ENCODE assay signal across 17 cellular contexts in genomic region chr3:150247456-150247855, GRCh38.
A peak's percentile ranks its signal among the peaks of the same experiment; 100 is the strongest.
DNase-seq lines count a peak whose midpoint lies in the region; ATAC-seq and TF ChIP-seq lines count a peak whose summit lies in the region.
"Had no signal": no experiment of that assay in that cellular context is flagged by ENCODE, and none has a peak within 500 bp of the region (broad histone marks: within the 10 kb centered on the region; RNA-seq: fewer than 3 reads in every experiment).

No MANE protein-coding gene starts in this region.

- peaks cover 21% of the 10 kb centered on the region for H3K9me1 ChIP-seq in IMR-90 (ENCODE audit: insufficient read depth, low read length)

- peak overlapping the region; percentile 94 for H4K91ac ChIP-seq in IMR-90 (ENCODE audit: insufficient read depth, low read depth, low read length)

- peak overlapping the region; percentile 2 to 53; a peak in 2 of 4 replicates for H4K8ac ChIP-seq in IMR-90 (ENCODE audit: low read depth in 2 of 2, low read length in 2 of 2)

- peak overlapping the region; percentile 52 to 94 (median 88) for H3K27ac Mint-ChIP-seq in nephron
- H3K27ac Mint-ChIP-seq: CD4-positive, alpha-beta memory T cell; T-helper 17 cell had no signal

- no peak overlapping the region for H3K56ac ChIP-seq in IMR-90 (ENCODE audit: extremely low read depth, insufficient read depth, low read length)

- peak overlapping the region; percentile 95 for H2AK5ac ChIP-seq in IMR-90 (ENCODE audit: low read depth, low read length)

- dilution Hi-C loops in IMR-90 (cut with HindIII; ENCODE audit: low sequenced_read_pairs, unreplicated experiment): no loop called here

- TF ChIP-seq POLR2A in IMR-90 (IDR thresholded peaks at IDR 0.05; ENCODE audit: low read depth, low read length): no peak
- no peak for TF ChIP-seq POLR2A in spleen (IDR thresholded peaks at IDR 0.05)

- peak overlapping the region; percentile 81; the same call in 2 of the 3 replicates for H2BK15ac ChIP-seq in IMR-90 (ENCODE audit: low read depth, low read length)

- no peak overlapping the region for H3K9ac ChIP-seq in IMR-90 (ENCODE audit: low read depth, low read length)
- H3K9ac ChIP-seq: BLaER1 had no signal

- ATAC-seq in IMR-90 (ENCODE audit: low read depth) (no peak), HG02588 (IDR thresholded peaks at IDR 0.05; ENCODE audit: unreplicated experiment) (no peak)
- ATAC-seq: T-helper 17 cell had no signal

- peak overlapping the region; percentile 14 for H2BK5ac ChIP-seq in IMR-90 (ENCODE audit: low read depth, low read length, poor library complexity, severe bottlenecking)

- H2AFZ ChIP-seq in IMR-90 (replicated peaks; ENCODE audit: low read length, poor library complexity): no peak overlapping the region

- no peaks in the 10 kb centered on the region for H3K36me3 ChIP-seq in IMR-90 (ENCODE audit: control insufficient read depth, insufficient read depth, low read length)
- no peaks in the 10 kb centered on the region for H3K36me3 ChIP-seq in SJSA1
- H3K36me3 ChIP-seq in spleen: no peaks in the 10 kb centered on the region
- H3K36me3 ChIP-seq: BLaER1, Peyer's patch had no signal

- no peak for DNase-seq in IMR-90
- DNase-seq in NCI-H446 (lab: John Stamatoyannopoulos, UW): peak; percentile 92 to 98
- DNase-seq in SJSA1 (ENCODE audit: low read depth in 1 of 2, low spot score in 2 of 2): no peak
- DNase-seq in Ammon's horn (ENCODE audit: low spot score): no peak
- no peak for DNase-seq in spleen
- no peak for DNase-seq in putamen (ENCODE audit: low spot score)
- DNase-seq: Caco-2; CD4-positive, alpha-beta memory T cell; Kasumi-1; NCI-H1417 treated with DMSO at 0.1 percent for 48 hours; NCI-H2029; Peyer's patch; SW 1271; T-helper 17 cell had no signal

- peak overlapping the region; percentile 18 for H2AK9ac ChIP-seq in IMR-90 (replicated peaks; ENCODE audit: low read depth, low read length, poor library complexity)

- no TSS peak for BruUV-seq in IMR-90 (replicated peaks; lab: Mats Ljungman, UMichigan)

- no peaks in the 10 kb centered on the region for H4K20me1 ChIP-seq in IMR-90 (ENCODE audit: insufficient read depth, low read length)
- H4K20me1 ChIP-seq: BLaER1 had no signal

- no peak for TF ChIP-seq CTCF in IMR-90 (conservative IDR thresholded peaks at IDR 0.05; ENCODE audit: low read depth, low read length)
- no peak for TF ChIP-seq CTCF in nephron (IDR thresholded peaks at IDR 0.05; ENCODE audit: unreplicated experiment in 3 of 3)
- no peak for TF ChIP-seq CTCF in spleen (IDR thresholded peaks at IDR 0.05 in 8 of 11, conservative IDR thresholded peaks at IDR 0.05 in 3 of 11)

- H3K4me1 ChIP-seq in IMR-90 (ENCODE audit: control insufficient read depth, insufficient read depth, low read length) (peaks cover 28% of the 10 kb centered on the region), SJSA1 (replicated peaks) (peaks cover 53% of the 10 kb centered on the region), spleen (peaks cover 0 to 14% (median 6%) of the 10 kb centered on the region in 6 donors)
- H3K4me1 ChIP-seq: BLaER1, Peyer's patch had no signal

- H3K4me3 ChIP-seq in IMR-90 (ENCODE audit: insufficient read depth, low read depth, low read length): no peak overlapping the region
- H3K4me3 ChIP-seq in SJSA1: no peak overlapping the region
- H3K4me3 ChIP-seq in spleen: no peak overlapping the region
- H3K4me3 ChIP-seq: BLaER1, Peyer's patch had no signal

- intact Hi-C loops in IMR-90 (cut with micrococcal nuclease): no loop called here
- intact Hi-C loops in spleen (cut with DNase I; ENCODE audit: low total_unique reads): no loop called here

- no peak overlapping the region for H3K4me2 ChIP-seq in IMR-90 (ENCODE audit: low read depth, low read length)
- H3K4me2 ChIP-seq: BLaER1 had no signal

- no CpG with 5 or more reads among the region's 6 CpGs for WGBS in IMR-90 (ENCODE audit: extremely low coverage in 2 of 2, insufficient read length in 1 of 2), 2 experiments
- 92 to 97% (median 96%) methylated on average over 6 of the region's 6 CpGs for WGBS in spleen, 5 donors

- CTCF ChIA-PET in IMR-90 (lab: Yijun Ruan, JAX): interaction anchor here (1.1 kb wide), 1 partner anchor 11 kb away, joined by 3 read pairs; no protein-coding TSS in a partner anchor

- peak overlapping the region; percentile 73 for H4K5ac ChIP-seq in IMR-90 (ENCODE audit: low read depth, low read length)

- POLR2A ChIA-PET in IMR-90 (lab: Charles Lee; ENCODE audit: unreplicated experiment): no interaction called here

- H2BK20ac ChIP-seq in IMR-90 (ENCODE audit: low read depth, low read length): peak overlapping the region; percentile 98

- H3K23ac ChIP-seq in IMR-90 (ENCODE audit: low read depth, low read length): peak overlapping the region; percentile 55; the same call in 1 of the 2 replicates

- H3K27me3 ChIP-seq in IMR-90 (ENCODE audit: control insufficient read depth, insufficient read depth, low read length): no peaks in the 10 kb centered on the region
- no peaks in the 10 kb centered on the region for H3K27me3 ChIP-seq in SJSA1 (replicated peaks)
- peaks cover 0 to 3% (median 0%) of the 10 kb centered on the region in 7 donors for H3K27me3 ChIP-seq in spleen (replicated peaks in 1 of 7)
- H3K27me3 ChIP-seq: BLaER1, Peyer's patch had no signal

- in situ Hi-C loops in IMR-90 (cut with MboI; ENCODE audit: low sequenced_read_pairs): no loop called here

- H3K18ac ChIP-seq in IMR-90 (ENCODE audit: low read depth, low read length): peak overlapping the region; percentile 74

- TF ChIP-seq RAD21 in IMR-90 (IDR thresholded peaks at IDR 0.05; ENCODE audit: low read length): no peak

- H3K36me3 Mint-ChIP-seq in nephron (ENCODE audit: low read depth): no peaks in the 10 kb centered on the region
- H3K36me3 Mint-ChIP-seq: CD4-positive, alpha-beta memory T cell had no signal

- peaks cover 67% of the 10 kb centered on the region for H3K4me1 Mint-ChIP-seq in nephron
- H3K4me1 Mint-ChIP-seq: T-helper 17 cell had no signal

- peak overlapping the region; percentile 98 for H3K4ac ChIP-seq in IMR-90 (ENCODE audit: low read depth, low read length)

- H3K27ac ChIP-seq in IMR-90 (ENCODE audit: insufficient read depth, low read length): peak overlapping the region; percentile 2; the same call in 1 of the 2 replicates
- H3K27ac ChIP-seq in SJSA1: peak overlapping the region; percentile 72
- H3K27ac ChIP-seq in spleen: no peak overlapping the region
- H3K27ac ChIP-seq: BLaER1, Peyer's patch had no signal

- peak overlapping the region; percentile 83 for H3K14ac ChIP-seq in IMR-90 (replicated peaks; ENCODE audit: low read depth, low read length)

- peaks cover 6 to 22% of the 10 kb centered on the region in 2 experiments; a peak in 2 of 4 replicates for H3K79me1 ChIP-seq in IMR-90 (ENCODE audit: low read depth in 1 of 2, low read length in 2 of 2)

- no peak overlapping the region for H3K4me3 Mint-ChIP-seq in nephron
- H3K4me3 Mint-ChIP-seq: CD4-positive, alpha-beta memory T cell; T-helper 17 cell had no signal

- H3K9me3 ChIP-seq in IMR-90 (ENCODE audit: control insufficient read depth, insufficient read depth, low read length) (no peaks in the 10 kb centered on the region), SJSA1 (replicated peaks) (no peaks in the 10 kb centered on the region), spleen (no peaks in the 10 kb centered on the region)
- H3K9me3 ChIP-seq: BLaER1, Caco-2, Peyer's patch had no signal

- no peaks in the 10 kb centered on the region for H3K9me3 Mint-ChIP-seq in nephron
- H3K9me3 Mint-ChIP-seq: CD4-positive, alpha-beta memory T cell had no signal

- H3K27me3 Mint-ChIP-seq in nephron (ENCODE audit: low read depth): no peaks in the 10 kb centered on the region

- peak overlapping the region; percentile 90 for H2BK120ac ChIP-seq in IMR-90 (ENCODE audit: low read depth, low read length)

TF ChIP-seq in IMR-90, 13 proteins besides CTCF, POLR2A, EP300 and RAD21:
- TF ChIP-seq RFX5 (IDR thresholded peaks at IDR 0.05; ENCODE audit: low read depth, low read length) (no peak), CEBPB (IDR thresholded peaks at IDR 0.05; ENCODE audit: low read depth, low read length) (no peak), MAZ (IDR thresholded peaks at IDR 0.05; ENCODE audit: borderline replicate concordance, low read depth, low read length) (no peak), RCOR1 (IDR thresholded peaks at IDR 0.05; ENCODE audit: insufficient replicate concordance, low read length) (no peak), ELK1 (IDR thresholded peaks at IDR 0.05; ENCODE audit: borderline replicate concordance, low read depth, low read length) (no peak), BHLHE40 (IDR thresholded peaks at IDR 0.05; ENCODE audit: low read depth, low read length) (no peak), MXI1 (IDR thresholded peaks at IDR 0.05; ENCODE audit: borderline replicate concordance, low read depth, low read length) (no peak), SMC3 (IDR thresholded peaks at IDR 0.05; ENCODE audit: low read depth, low read length) (no peak), USF2 (IDR thresholded peaks at IDR 0.05; ENCODE audit: low read depth, low read length) (no peak), MAFK (IDR thresholded peaks at IDR 0.05; ENCODE audit: low read depth, low read length) (no peak), FOS (IDR thresholded peaks at IDR 0.05; ENCODE audit: low read depth, low read length) (no peak)
TF ChIP-seq in IMR-90: peak in this region for 0.

Comparison
In these comparisons a context has a peak if more than half of its experiments do, and no peak if none do; other contexts are left out.
1. DNase-seq: peak in NCI-H446 (2 of 2); none in IMR-90 (single experiment), SJSA1 (0 of 2), Ammon's horn (single experiment), spleen (single experiment) and putamen (single experiment).
2. H3K27ac ChIP-seq: peak in IMR-90 (single experiment) and SJSA1 (single experiment); none in spleen (0 of 8).